In the genomic region with DNA sequence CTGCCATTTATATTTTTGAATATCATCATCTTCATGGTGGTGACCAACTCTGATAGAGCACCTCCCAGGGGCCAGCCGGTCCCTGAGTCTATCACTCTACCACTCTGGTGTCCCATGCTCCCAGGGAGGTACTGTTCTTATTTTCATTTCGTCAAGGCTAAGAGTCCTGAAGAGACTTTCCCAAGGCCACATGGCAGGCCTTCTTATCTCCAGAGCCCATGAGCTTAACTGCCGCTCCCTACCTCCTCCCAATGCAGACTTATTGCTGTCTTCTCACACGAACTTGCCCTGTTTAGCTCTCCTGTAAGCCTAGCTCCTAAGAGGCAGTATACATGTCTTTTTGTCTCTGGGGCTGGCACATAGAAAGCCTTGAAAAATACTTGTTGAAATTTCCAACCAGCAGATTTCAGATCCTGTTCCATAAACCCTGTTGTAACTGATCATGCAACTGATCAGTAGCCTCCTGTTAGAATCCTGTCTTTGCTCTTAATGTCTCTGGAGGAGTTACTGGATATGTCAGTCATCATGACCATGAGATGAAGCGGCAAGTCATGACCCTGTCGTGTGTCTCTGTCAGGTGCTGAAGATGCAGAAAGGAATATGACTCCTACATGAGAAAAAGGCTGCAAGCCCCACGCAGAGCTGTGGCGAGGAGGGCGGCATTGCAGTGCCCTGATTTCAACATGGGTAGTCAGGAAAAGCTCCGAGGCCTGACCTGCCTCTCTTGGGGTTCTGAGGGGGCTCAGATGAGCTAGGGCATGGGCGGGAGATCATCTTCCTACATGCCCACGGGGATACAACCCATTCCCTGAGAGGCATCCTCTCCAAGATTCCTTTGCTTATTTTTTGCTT, we compare ENCODE assay signal across 30 cellular contexts.
"Had no signal": no experiment of that assay in that cellular context is flagged by ENCODE, and none has a peak within 500 bp of the region (broad histone marks: within the 10 kb centered on the region; RNA-seq: fewer than 3 reads in every experiment).

No MANE protein-coding gene starts in this region.

- H3K9ac ChIP-seq: KMS-11 had no signal

- H3K9me3 ChIP-seq: Peyer's patch, SJSA1 had no signal

- H3K4me3 Mint-ChIP-seq: activated CD4-positive, alpha-beta memory T cell treated with anti-CD3 and anti-CD28 coated beads, Interleukin-2, amount 10 ng/mL, durations not matched to agents 7 days and 5 days; activated CD4-positive, alpha-beta T cell treated with anti-CD3 and anti-CD28 coated beads for 36 hours; activated CD8-positive, alpha-beta memory T cell treated with anti-CD3 and anti-CD28 coated beads, Interleukin-2, amount 10 ng/mL, durations not matched to agents 7 days and 5 days; activated naive CD4-positive, alpha-beta T cell treated with anti-CD3 and anti-CD28 coated beads for 36 hours; activated naive CD8-positive, alpha-beta T cell treated with anti-CD3 and anti-CD28 coated beads for 36 hours; activated T-helper 17 cell treated with anti-CD3 and anti-CD28 coated beads, Interleukin-2, amount 50 U/mL, for 72 hours; T-helper 1 cell treated with Interleukin-12 subunit alpha and Interleukin-12 subunit beta and Interleukin-4 antibody, amounts not matched to agents 30 μg/mL and 1 μg/mL, for 36 hours had no signal

- H3K36me3 ChIP-seq: brain microvascular endothelial cell, MG63, Peyer's patch, SJSA1 had no signal

- H3K27ac Mint-ChIP-seq: activated CD4-positive, alpha-beta memory T cell treated with anti-CD3 and anti-CD28 coated beads, Interleukin-2, amount 10 ng/mL, durations not matched to agents 7 days and 5 days; activated CD4-positive, alpha-beta T cell treated with anti-CD3 and anti-CD28 coated beads for 36 hours; activated CD8-positive, alpha-beta memory T cell treated with anti-CD3 and anti-CD28 coated beads, Interleukin-2, amount 10 ng/mL, durations not matched to agents 7 days and 5 days; activated naive CD4-positive, alpha-beta T cell treated with anti-CD3 and anti-CD28 coated beads for 36 hours; activated naive CD8-positive, alpha-beta T cell treated with anti-CD3 and anti-CD28 coated beads for 36 hours; activated T-helper 17 cell treated with anti-CD3 and anti-CD28 coated beads, Interleukin-2, amount 50 U/mL, for 72 hours; T-helper 1 cell treated with Interleukin-12 subunit alpha and Interleukin-12 subunit beta and Interleukin-4 antibody, amounts not matched to agents 30 μg/mL and 1 μg/mL, for 36 hours had no signal

- H3K4me3 ChIP-seq: MG63, Peyer's patch, SJSA1 had no signal

- H3K4me1 ChIP-seq: Peyer's patch, SJSA1 had no signal

- H3K9me3 Mint-ChIP-seq: activated CD4-positive, alpha-beta memory T cell treated with anti-CD3 and anti-CD28 coated beads, Interleukin-2, amount 10 ng/mL, durations not matched to agents 7 days and 5 days had no signal

- H3K4me2 ChIP-seq: KMS-11 had no signal

- H3K27me3 ChIP-seq: brain microvascular endothelial cell, MG63, Peyer's patch, SJSA1 had no signal

- DNase-seq: activated CD4-positive, alpha-beta memory T cell treated with anti-CD3 and anti-CD28 coated beads, Interleukin-2, amount 10 ng/mL, durations not matched to agents 7 days and 5 days; activated CD4-positive, alpha-beta T cell treated with anti-CD3 and anti-CD28 coated beads for 36 hours; activated CD4-positive, alpha-beta T cell treated with anti-CD3 and anti-CD28 coated beads, Interleukin-2, amount 50 U/mL, for 1 hour; activated CD8-positive, alpha-beta memory T cell treated with anti-CD3 and anti-CD28 coated beads, Interleukin-2, amount 10 ng/mL, durations not matched to agents 7 days and 5 days; activated gamma-delta T cell; activated naive CD4-positive, alpha-beta T cell treated with anti-CD3 and anti-CD28 coated beads for 36 hours; activated naive CD8-positive, alpha-beta T cell treated with anti-CD3 and anti-CD28 coated beads for 36 hours; activated T-cell treated with anti-CD3 and anti-CD28 coated beads, Interleukin-2, amount 50 U/mL, for 48 hours; brain microvascular endothelial cell; cerebellar nuclear complex; MG63; MV-4-11; NCI-H1092 treated with DMSO at 0.1 percent for 48 hours; NCI-H1417 treated with DMSO at 0.1 percent for 48 hours; NCI-H1694; NCI-H2029; NCI-H2107; NCI-H2171 treated with DMSO at 0.1 percent for 48 hours; NCI-H226; NCI-H510A; NCI-H526 treated with DMSO at 0.1 percent for 48 hours; NCI-H82; Peyer's patch; SHP77 had no signal

- H3K27me3 Mint-ChIP-seq: activated CD4-positive, alpha-beta memory T cell treated with anti-CD3 and anti-CD28 coated beads, Interleukin-2, amount 10 ng/mL, durations not matched to agents 7 days and 5 days; activated CD4-positive, alpha-beta T cell treated with anti-CD3 and anti-CD28 coated beads for 36 hours; activated CD8-positive, alpha-beta memory T cell treated with anti-CD3 and anti-CD28 coated beads, Interleukin-2, amount 10 ng/mL, durations not matched to agents 7 days and 5 days; activated naive CD8-positive, alpha-beta T cell treated with anti-CD3 and anti-CD28 coated beads for 36 hours; activated T-helper 17 cell treated with anti-CD3 and anti-CD28 coated beads, Interleukin-2, amount 50 U/mL, for 72 hours had no signal

- ATAC-seq: activated CD4-positive, alpha-beta T cell treated with anti-CD3 and anti-CD28 coated beads for 36 hours; activated CD8-positive, alpha-beta memory T cell treated with anti-CD3 and anti-CD28 coated beads, Interleukin-2, amount 10 ng/mL, durations not matched to agents 7 days and 5 days; activated T-helper 17 cell treated with anti-CD3 and anti-CD28 coated beads, Interleukin-2, amount 50 U/mL, for 72 hours had no signal

- H3K27ac ChIP-seq: brain microvascular endothelial cell, KMS-11, Peyer's patch, RWPE1, SJSA1, VCaP had no signal

- H3K36me3 Mint-ChIP-seq: activated CD8-positive, alpha-beta memory T cell treated with anti-CD3 and anti-CD28 coated beads, Interleukin-2, amount 10 ng/mL, durations not matched to agents 7 days and 5 days had no signal
